Comparison of ENCODE assay signal across 16 cellular contexts in genomic region chr5:124410539-124410938, GRCh38.
DNase-seq lines count a peak whose midpoint lies in the region; ATAC-seq and TF ChIP-seq lines count a peak whose summit lies in the region.
"Had no signal": no experiment of that assay in that cellular context is flagged by ENCODE, and none has a peak within 500 bp of the region (broad histone marks: within the 10 kb centered on the region; RNA-seq: fewer than 3 reads in every experiment).

No MANE protein-coding gene starts in this region.

- H3K27ac ChIP-seq in breast epithelium, result no peak overlapping the region
- H3K27ac ChIP-seq: colonic mucosa, HL-60, neutrophil had no signal

- H3K36me3 ChIP-seq in breast epithelium, result no peaks in the 10 kb centered on the region
- H3K36me3 ChIP-seq: colonic mucosa, neutrophil had no signal

- H3K4me3 ChIP-seq in breast epithelium, result no peak overlapping the region
- H3K4me3 ChIP-seq: colonic mucosa had no signal

- no peak for TF ChIP-seq POLR2A in breast epithelium (IDR thresholded peaks at IDR 0.05)

- no peaks in the 10 kb centered on the region for H3K27me3 ChIP-seq in breast epithelium
- H3K27me3 ChIP-seq: colonic mucosa, neutrophil had no signal

- no peaks in the 10 kb centered on the region for H3K9me3 ChIP-seq in breast epithelium
- H3K9me3 ChIP-seq: colonic mucosa, neutrophil had no signal

- no peak for TF ChIP-seq CTCF in GM13977 (IDR thresholded peaks at IDR 0.05; ENCODE audit: extremely low read depth, insufficient read depth, missing control alignments)
- no peak for TF ChIP-seq CTCF in breast epithelium (IDR thresholded peaks at IDR 0.05)

- no peaks in the 10 kb centered on the region for H3K4me1 ChIP-seq in breast epithelium
- H3K4me1 ChIP-seq: colonic mucosa had no signal

- in situ Hi-C loops in GM13977 (cut with MboI; ENCODE audit: low pct_unique_long_range_greater_than_20kb, low sequenced_read_pairs, unreplicated experiment), result no loop called here

- DNase-seq in GM13977 (ENCODE audit: low spot score), result peak; percentile 14
- DNase-seq in central memory CD4-positive, alpha-beta T cell, result no peak
- no peak for DNase-seq in activated CD8-positive, alpha-beta memory T cell treated with anti-CD3 and anti-CD28 coated beads, Interleukin-2, amount 50 U/mL, for 4 hours
- no peak for DNase-seq in occipital lobe (lab: John Stamatoyannopoulos, UW)
- DNase-seq in breast epithelium (ENCODE audit: low spot score in 2 of 2), result no peak
- DNase-seq: activated effector memory CD4-positive, alpha-beta T cell treated with Interleukin-2 at 50 U/mL for 16 hours; colonic mucosa; left colon; NCI-H1092; NK-92 treated with Interleukin-12 subunit alpha and Interleukin-12 subunit beta, amount 100 ng/mL, for 24 hours; stimulated activated naive CD8-positive, alpha-beta T cell treated with anti-CD3 and anti-CD28 coated beads, Interleukin-15, amount 100 ng/mL, for 72 hours had no signal

- intact Hi-C loops in breast epithelium (cut with DNase I; ENCODE audit: low total_unique reads), result no loop called here

- peak; percentile 88 for ATAC-seq in GM19455 (IDR thresholded peaks at IDR 0.05; ENCODE audit: unreplicated experiment)
- peak; percentile 97 for ATAC-seq in HG02885 (IDR thresholded peaks at IDR 0.05; ENCODE audit: poor library complexity, unreplicated experiment)
- ATAC-seq in HG03571 (IDR thresholded peaks at IDR 0.05; ENCODE audit: unreplicated experiment), result peak; percentile 91
- ATAC-seq: left colon; stimulated activated naive CD8-positive, alpha-beta T cell treated with anti-CD3 and anti-CD28 coated beads, Interleukin-15, amount 100 ng/mL, for 72 hours had no signal
